Comparison of ENCODE assay signal across 20 cellular contexts in the genomic region with DNA sequence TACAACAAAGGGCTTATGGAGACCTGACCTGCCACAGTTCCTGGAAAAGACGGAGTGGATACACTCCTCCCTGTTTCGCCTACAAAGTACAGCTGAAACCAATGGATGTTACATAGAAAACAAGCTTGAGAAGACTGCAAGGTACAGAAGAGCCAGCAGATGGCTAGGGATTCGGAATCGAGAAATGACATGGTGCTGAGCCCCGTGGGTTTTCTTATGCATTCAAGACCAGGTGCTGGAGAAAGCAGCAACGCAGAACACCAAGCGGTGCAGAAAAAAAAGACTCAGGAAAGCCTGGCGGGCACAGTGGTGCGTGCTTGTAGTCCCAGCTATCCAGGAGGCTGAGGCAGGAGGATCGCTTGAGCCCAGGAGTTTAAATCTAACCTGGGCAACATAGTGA. TPM values are rescaled to one million over a fixed set of nuclear protein-coding genes. Genes with fewer than 3 reads are reported as not detected.
DNase-seq lines count a peak whose midpoint lies in the region; TF ChIP-seq lines count a peak whose summit lies in the region.
"Had no signal": no experiment of that assay in that cellular context is flagged by ENCODE, and none has a peak within 500 bp of the region (broad histone marks: within the 10 kb centered on the region; RNA-seq: fewer than 3 reads in every experiment).

No MANE protein-coding gene starts in this region.

- H3K4me3 Mint-ChIP-seq in chondrocyte (ENCODE audit: unreplicated experiment) = no peak overlapping the region
- H3K4me3 Mint-ChIP-seq: activated naive CD8-positive, alpha-beta T cell treated with anti-CD3 and anti-CD28 coated beads, Interleukin-2, amount 50 U/mL, for 24 hours; brain; dendritic cell treated with granulocyte-macrophage colony-stimulating factor and Interleukin-4, amounts not matched to agents 40 ng/mL and 50 ng/mL, for 4 days; T-helper 1 cell treated with Interleukin-12 subunit alpha and Interleukin-12 subunit beta and Interleukin-4 antibody, amounts not matched to agents 30 μg/mL and 1 μg/mL, for 36 hours had no signal

- H3K36me3 Mint-ChIP-seq in chondrocyte (ENCODE audit: low read depth) = no peaks in the 10 kb centered on the region

- no peaks in the 10 kb centered on the region for H3K27me3 Mint-ChIP-seq in chondrocyte (ENCODE audit: low read depth)
- H3K27me3 Mint-ChIP-seq: activated naive CD8-positive, alpha-beta T cell treated with anti-CD3 and anti-CD28 coated beads, Interleukin-2, amount 50 U/mL, for 24 hours; brain had no signal

- H3K4me3 ChIP-seq in H7 (ENCODE audit: insufficient read depth, low read depth, low read length) (no peak overlapping the region), brain microvascular endothelial cell (ENCODE audit: low read depth, low read length) (no peak overlapping the region), MG63 (no peak overlapping the region)
- H3K4me3 ChIP-seq: heart left ventricle, upper lobe of right lung had no signal

- no peaks in the 10 kb centered on the region for H3K9me3 ChIP-seq in MG63
- H3K9me3 ChIP-seq: heart left ventricle, upper lobe of right lung had no signal

- H3K36me3 ChIP-seq in H7 (replicated peaks; ENCODE audit: control insufficient read depth, insufficient read depth, low read length) (no peaks in the 10 kb centered on the region), brain microvascular endothelial cell (replicated peaks) (no peaks in the 10 kb centered on the region), MG63 (no peaks in the 10 kb centered on the region)
- H3K36me3 ChIP-seq: heart left ventricle, upper lobe of right lung had no signal

- no peaks in the 10 kb centered on the region for H3K4me1 Mint-ChIP-seq in chondrocyte (ENCODE audit: low read depth)
- H3K4me1 Mint-ChIP-seq: activated naive CD8-positive, alpha-beta T cell treated with anti-CD3 and anti-CD28 coated beads, Interleukin-2, amount 50 U/mL, for 24 hours; brain had no signal

- peaks cover 2% of the 10 kb centered on the region for H3K9me3 Mint-ChIP-seq in chondrocyte (ENCODE audit: low read depth)
- H3K9me3 Mint-ChIP-seq: activated naive CD8-positive, alpha-beta T cell treated with anti-CD3 and anti-CD28 coated beads, Interleukin-2, amount 50 U/mL, for 24 hours; dendritic cell treated with granulocyte-macrophage colony-stimulating factor and Interleukin-4, amounts not matched to agents 40 ng/mL and 50 ng/mL, for 4 days; T-helper 1 cell treated with Interleukin-12 subunit alpha and Interleukin-12 subunit beta and Interleukin-4 antibody, amounts not matched to agents 30 μg/mL and 1 μg/mL, for 36 hours had no signal

- peak; percentile 23 for DNase-seq in H7
- peak; percentile 25 for DNase-seq in NCI-H2171 treated with DMSO at 0.1 percent for 48 hours (lab: John Stamatoyannopoulos, UW)
- DNase-seq in chondrocyte (ENCODE audit: low spot score) = peak; percentile 29
- DNase-seq in stimulated activated CD4-positive, alpha-beta T cell treated with anti-CD3 and anti-CD28 coated beads, Interleukin-1b, Interleukin-23, amount 100 ng/mL, for 48 hours = no peak
- DNase-seq in brain microvascular endothelial cell = no peak
- no peak for DNase-seq in MG63
- DNase-seq: activated CD4-positive, alpha-beta T cell treated with anti-CD3 and anti-CD28 coated beads, Interleukin-2, amount 50 U/mL, for 1 hour; activated CD8-positive, alpha-beta memory T cell treated with anti-CD3 and anti-CD28 coated beads, Interleukin-2, amount 50 U/mL, for 48 hours; activated effector memory CD4-positive, alpha-beta T cell treated with Interleukin-2 at 50 U/mL for 16 hours; activated naive CD8-positive, alpha-beta T cell treated with anti-CD3 and anti-CD28 coated beads, Interleukin-2, amount 50 U/mL, for 24 hours; heart left ventricle; KG1; NCI-H2029 treated with DMSO at 0.1 percent for 48 hours; NK-92 treated with Interleukin-12 subunit alpha and Interleukin-12 subunit beta, amount 100 ng/mL, for 24 hours; stimulated activated CD4-positive, alpha-beta T cell treated with anti-CD3 and anti-CD28 coated beads, Interleukin-4, amount 100 ng/mL, for 4 hours; upper lobe of right lung had no signal

- no peak overlapping the region for H3K27ac Mint-ChIP-seq in chondrocyte (ENCODE audit: unreplicated experiment)
- H3K27ac Mint-ChIP-seq: activated naive CD8-positive, alpha-beta T cell treated with anti-CD3 and anti-CD28 coated beads, Interleukin-2, amount 50 U/mL, for 24 hours; brain; dendritic cell treated with granulocyte-macrophage colony-stimulating factor and Interleukin-4, amounts not matched to agents 40 ng/mL and 50 ng/mL, for 4 days; T-helper 1 cell treated with Interleukin-12 subunit alpha and Interleukin-12 subunit beta and Interleukin-4 antibody, amounts not matched to agents 30 μg/mL and 1 μg/mL, for 36 hours had no signal

- TF ChIP-seq CTCF in chondrocyte (IDR thresholded peaks at IDR 0.05) (no peak), brain microvascular endothelial cell (IDR thresholded peaks at IDR 0.05; ENCODE audit: low read depth, low read length, missing control alignments) (no peak)

- in situ Hi-C loops in brain microvascular endothelial cell (cut with HindIII; ENCODE audit: low pct_ligation_motif_present, low sequenced_read_pairs) = no loop called here

- H3K27me3 ChIP-seq in H7 (ENCODE audit: control insufficient read depth, insufficient read depth, low read length) (no peaks in the 10 kb centered on the region), brain microvascular endothelial cell (replicated peaks) (no peaks in the 10 kb centered on the region), MG63 (no peaks in the 10 kb centered on the region)
- H3K27me3 ChIP-seq: heart left ventricle, upper lobe of right lung had no signal

- H3K27ac ChIP-seq in brain microvascular endothelial cell = no peak overlapping the region
- H3K27ac ChIP-seq: heart left ventricle, upper lobe of right lung, VCaP had no signal

RNA-seq across cellular contexts. Expression of gene TIMM17B, which starts 13.8 kb away (rescaled TPM):
- 129 and 157 TPM in 2 replicates for total RNA-seq in H7 (2014; rRNA removed; shearing (Covaris generic))
- 37.7 to 41.6 TPM (median 38.0 TPM) in 3 replicates for total RNA-seq in chondrocyte
- total RNA-seq in MG63 (2014; rRNA removed; shearing (Covaris generic); ENCODE audit: low replicate concordance) = 74.1 and 76.5 TPM in 2 replicates

RNA-seq across cellular contexts. Expression of gene PQBP1, which starts 14.0 kb away (rescaled TPM):
- total RNA-seq in H7 (2014; rRNA removed; shearing (Covaris generic)) = 30.2 and 39.8 TPM in 2 replicates
- 58.4 to 61.7 TPM (median 61.7 TPM) in 3 replicates for total RNA-seq in chondrocyte
- 117 and 168 TPM in 2 replicates for total RNA-seq in MG63 (2014; rRNA removed; shearing (Covaris generic); ENCODE audit: low replicate concordance)

RNA-seq across cellular contexts. Expression of gene SLC35A2, which starts 27.7 kb away (rescaled TPM):
- total RNA-seq in H7 (2014; rRNA removed; shearing (Covaris generic)) = 12.0 and 12.3 TPM in 2 replicates
- total RNA-seq in chondrocyte = 32.3 to 39.2 TPM (median 38.9 TPM) in 3 replicates
- total RNA-seq in MG63 (2014; rRNA removed; shearing (Covaris generic); ENCODE audit: low replicate concordance) = 16.6 and 25.9 TPM in 2 replicates

RNA-seq across cellular contexts. Expression of gene PIM2, which starts 35.1 kb away (rescaled TPM):
- total RNA-seq in H7 (2014; rRNA removed; shearing (Covaris generic)) = 161 and 207 TPM in 2 replicates
- 4.3 to 5.1 TPM (median 4.6 TPM) in 3 replicates for total RNA-seq in chondrocyte
- total RNA-seq in MG63 (2014; rRNA removed; shearing (Covaris generic); ENCODE audit: low replicate concordance) = 1.6 and 1.9 TPM in 2 replicates

RNA-seq across cellular contexts. Expression of gene PCSK1N, which starts 48.3 kb away (rescaled TPM):
- 0.59 and 1.6 TPM in 2 replicates for total RNA-seq in H7 (2014; rRNA removed; shearing (Covaris generic))
- 58.7 to 74.2 TPM (median 69.2 TPM) in 3 replicates for total RNA-seq in chondrocyte
- total RNA-seq in MG63 (2014; rRNA removed; shearing (Covaris generic); ENCODE audit: low replicate concordance) = 0.72 and 6.1 TPM in 2 replicates

Comparison
In these comparisons a context has a peak if more than half of its experiments do, and no peak if none do; other contexts are left out.
1. DNase-seq: peak in H7 (single experiment), NCI-H2171 treated with DMSO at 0.1 percent for 48 hours (single experiment) and chondrocyte (single experiment); none in stimulated activated CD4-positive, alpha-beta T cell treated with anti-CD3 and anti-CD28 coated beads, Interleukin-1b, Interleukin-23, amount 100 ng/mL, for 48 hours (single experiment), brain microvascular endothelial cell (single experiment) and MG63 (single experiment).